8 cellular contexts compared by ENCODE assay signal in the genomic region with DNA sequence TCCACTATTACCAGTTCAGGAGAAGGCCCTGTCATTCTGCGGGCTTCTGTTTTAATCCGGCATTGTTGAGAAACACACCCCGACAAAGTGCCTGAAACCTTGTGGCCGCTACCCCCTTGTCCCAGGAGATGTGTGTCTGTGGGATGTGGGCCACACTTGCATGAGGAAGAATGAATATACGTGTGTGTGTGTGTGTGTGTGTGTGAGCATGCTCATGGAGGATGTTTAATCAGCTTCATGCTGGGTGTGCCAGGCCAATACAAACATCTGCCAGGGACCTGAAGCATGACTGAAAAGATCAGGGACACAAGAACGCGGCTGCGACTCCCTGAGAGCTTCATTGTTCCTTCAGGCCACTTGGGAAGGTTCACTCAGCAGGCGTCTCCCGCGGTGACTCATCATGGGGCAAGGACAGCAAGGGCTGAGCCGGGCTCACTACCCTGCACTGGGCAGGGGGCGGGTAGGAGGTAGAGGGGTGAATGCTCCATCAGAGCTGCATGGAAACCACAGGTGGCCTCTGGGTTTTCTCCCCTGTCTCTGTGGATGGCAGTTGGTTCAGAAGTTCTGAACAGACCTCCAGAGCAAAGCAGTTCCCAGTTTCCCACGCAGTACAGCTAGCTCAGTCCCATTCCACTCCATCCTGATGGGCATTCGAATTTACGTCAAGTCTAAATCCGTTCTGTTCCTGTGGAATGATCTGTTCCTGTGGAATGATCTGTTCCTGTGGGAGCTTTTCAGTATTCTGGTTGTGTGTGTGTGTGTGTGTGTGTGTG.
DNase-seq lines count a peak whose midpoint lies in the region; TF ChIP-seq lines count a peak whose summit lies in the region.

No MANE protein-coding gene starts in this region.

- DNase-seq in GM03348 (ENCODE audit: low spot score), result peak; percentile 43
- peak; percentile 93 for DNase-seq in NCI-H1092 treated with DMSO at 0.1 percent for 48 hours (lab: John Stamatoyannopoulos, UW)
- DNase-seq in WERI-Rb-1, result peak; percentile 68
- DNase-seq in head of caudate nucleus, result peak in 34 of 42 donors; percentile 50 to 91 (median 67)
- DNase-seq in pons (ENCODE audit: low spot score), result peak; percentile 86
- no peak for DNase-seq in OCI-M2 (lab: John Stamatoyannopoulos, UW; ENCODE audit: unreplicated experiment)
- DNase-seq in GM20000 (ENCODE audit: low spot score), result no peak
- no peak for DNase-seq in COLO829 (ENCODE audit: low spot score)

- no peaks in the 10 kb centered on the region for H3K27me3 ChIP-seq in WERI-Rb-1 (ENCODE audit: insufficient read depth, low read depth, severe bottlenecking)

- H3K9me3 ChIP-seq in WERI-Rb-1 (ENCODE audit: severe bottlenecking), result no peaks in the 10 kb centered on the region

- H3K4me3 ChIP-seq in WERI-Rb-1 (ENCODE audit: low read depth, low read length), result no peak overlapping the region

- intact Hi-C loops in head of caudate nucleus (cut with DNase I), result no loop called here

- TF ChIP-seq CTCF in WERI-Rb-1 (IDR thresholded peaks at IDR 0.05; ENCODE audit: low read depth, low read length) (no peak), GM20000 (IDR thresholded peaks at IDR 0.05; ENCODE audit: extremely low read depth, missing control alignments) (no peak)

- H3K27ac ChIP-seq in WERI-Rb-1, result peak overlapping the region; percentile 17

- no peaks in the 10 kb centered on the region for H3K36me3 ChIP-seq in WERI-Rb-1

Comparison
In these comparisons a context has a peak if more than half of its experiments do, and no peak if none do; other contexts are left out.
1. DNase-seq: peak in GM03348 (single experiment), NCI-H1092 treated with DMSO at 0.1 percent for 48 hours (single experiment), WERI-Rb-1 (single experiment), head of caudate nucleus (34 of 42) and pons (single experiment); none in OCI-M2 (single experiment), GM20000 (single experiment) and COLO829 (single experiment).